Comparison of ENCODE assay signal across 26 cellular contexts in genomic region chr15:80820092-80820491, GRCh38. TPM values are rescaled to one million over a fixed set of nuclear protein-coding genes. Genes with fewer than 3 reads are reported as not detected.
"Had no signal": no experiment of that assay in that cellular context is flagged by ENCODE, and none has a peak within 500 bp of the region (broad histone marks: within the 10 kb centered on the region; RNA-seq: fewer than 3 reads in every experiment).

No MANE protein-coding gene starts in this region.

- H3K36me3 ChIP-seq: breast epithelium, heart left ventricle, left lung, thyroid gland, WERI-Rb-1 had no signal

- DNase-seq: activated CD4-positive, alpha-beta T cell treated with anti-CD3 and anti-CD28 coated beads for 48 hours; activated CD4-positive, alpha-beta T cell treated with anti-CD3 and anti-CD28 coated beads, Interleukin-2, amount 50 U/mL, for 48 hours; activated CD8-positive, alpha-beta memory T cell treated with anti-CD3 and anti-CD28 coated beads for 24 hours; activated CD8-positive, alpha-beta memory T cell treated with anti-CD3 and anti-CD28 coated beads, Interleukin-2, amount 50 U/mL, for 4 hours; activated effector memory CD4-positive, alpha-beta T cell treated with anti-CD3 and anti-CD28 coated beads, Interleukin-2, amount 50 U/mL, for 16 hours; activated naive CD4-positive, alpha-beta T cell treated with anti-CD3 and anti-CD28 coated beads for 36 hours; activated naive CD8-positive, alpha-beta T cell treated with anti-CD3 and anti-CD28 coated beads, Interleukin-2, amount 10 ng/mL, durations not matched to agents 7 days and 5 days; activated T-cell treated with anti-CD3 and anti-CD28 coated beads, Interleukin-2, amount 50 U/mL, for 1 hour; foreskin fibroblast; heart left ventricle; hypothalamus; left lung; mesendoderm; small intestine; stimulated activated CD4-positive, alpha-beta T cell treated with anti-CD3 and anti-CD28 coated beads, Interleukin-4, amount 100 ng/mL, for 24 hours; SW 1271; T1000; thyroid gland; WERI-Rb-1 had no signal

- H3K4me1 ChIP-seq: breast epithelium, left lung, thyroid gland had no signal

- FAIRE-seq: colon, endothelial cell of umbilical vein, small intestine had no signal

- H3K27me3 ChIP-seq: breast epithelium, left lung, thyroid gland had no signal

- H3K4me3 ChIP-seq: breast epithelium, heart left ventricle, left lung, lung, thyroid gland had no signal

- H3K27ac ChIP-seq: breast epithelium, heart left ventricle, left lung, thyroid gland, WERI-Rb-1 had no signal

- ATAC-seq: activated CD4-positive, CD25-positive, alpha-beta regulatory T cell treated with anti-CD3 and anti-CD28 coated beads, Interleukin-2, amount 50 U/mL, for 24 hours; left lung; sciatic nerve; stimulated activated effector memory CD8-positive, alpha-beta T cell treated with anti-CD3 and anti-CD28 coated beads, Interleukin-12 subunit alpha, Interleukin-12 subunit beta, amount 100 ng/mL, for 72 hours had no signal

- H3K9me3 ChIP-seq: breast epithelium, heart left ventricle, left lung, thyroid gland had no signal

RNA-seq across cellular contexts. Expression of gene CEMIP, which starts 40.9 kb away (rescaled TPM):
- total RNA-seq: activated naive CD4-positive, alpha-beta T cell treated with anti-CD3 and anti-CD28 coated beads for 36 hours; endothelial cell of umbilical vein had no signal
